8 cellular contexts compared by ENCODE assay signal in genomic region chr3:72102057-72102711, GRCh38.
DNase-seq lines count a peak whose midpoint lies in the region; ATAC-seq and TF ChIP-seq lines count a peak whose summit lies in the region.

No MANE protein-coding gene starts in this region.

- H3K27ac ChIP-seq in HL-60 (replicated peaks) (peak overlapping the region; percentile 79), right cardiac atrium (ENCODE audit: low read length) (no peak overlapping the region)

- no peak for TF ChIP-seq CTCF in HL-60 (IDR thresholded peaks at IDR 0.05; ENCODE audit: insufficient read depth, low read length)

- no peaks in the 10 kb centered on the region for H3K9me3 ChIP-seq in right cardiac atrium (ENCODE audit: control insufficient read depth, low read length)

- intact Hi-C loops in right cardiac atrium (cut with DNase I), result no loop called here

- H3K27me3 ChIP-seq in HL-60 (ENCODE audit: insufficient read depth, poor library complexity, severe bottlenecking) (no peaks in the 10 kb centered on the region), right cardiac atrium (ENCODE audit: control insufficient read depth, insufficient read depth) (no peaks in the 10 kb centered on the region)

- TF ChIP-seq POLR2A in GM18505 (IDR thresholded peaks at IDR 0.05; ENCODE audit: borderline replicate concordance, extremely low read depth, insufficient read depth, insufficient read length) (no peak), erythroblast (IDR thresholded peaks at IDR 0.05; ENCODE audit: low read length) (no peak)

- ATAC-seq in GM18505 (IDR thresholded peaks at IDR 0.05; ENCODE audit: unreplicated experiment), result peak; percentile 64
- peak; percentile 63 for ATAC-seq in GM21619 (IDR thresholded peaks at IDR 0.05; ENCODE audit: unreplicated experiment)
- ATAC-seq in right cardiac atrium, result peak; percentile 27 to 45

- peaks cover 2% of the 10 kb centered on the region for H3K4me1 ChIP-seq in right cardiac atrium (ENCODE audit: control insufficient read depth, insufficient read depth, low read length)

- H3K4me3 ChIP-seq in HL-60 (replicated peaks; ENCODE audit: insufficient read depth, low read length) (no peak overlapping the region), right cardiac atrium (ENCODE audit: low read length) (no peak overlapping the region)

- DNase-seq in HL-60 (ENCODE audit: low read depth in 1 of 2, low spot score in 1 of 2) (peak; percentile 83 to 85), right cardiac atrium (no peak), A172 (ENCODE audit: low spot score) (no peak), erythroblast (lab: John Stamatoyannopoulos, UW) (no peak), NCI-H524 (lab: John Stamatoyannopoulos, UW) (no peak), HEK293T (ENCODE audit: extremely low spot score) (no peak)

- WGBS in right cardiac atrium, result 64% methylated on average over 6 of the region's 6 CpGs

- POLR2A ChIA-PET in HEK293T (lab: Yijun Ruan, JAX), result no interaction called here

- CTCF ChIA-PET in HEK293T (lab: Yijun Ruan, JAX), result interaction anchor here (0.5 to 0.6 kb wide), 2 partner anchors 177 to 1349 kb away, joined by 3 read pairs; no protein-coding TSS in a partner anchor

TF ChIP-seq in HEK293T, 16 proteins besides CTCF, POLR2A, EP300 and RAD21:
- TF ChIP-seq ARNT (IDR thresholded peaks at IDR 0.05) (no peak), PKNOX1 (IDR thresholded peaks at IDR 0.05) (no peak)

Comparison
In these comparisons a context has a peak if more than half of its experiments do, and no peak if none do; other contexts are left out.
1. DNase-seq: peak in HL-60 (2 of 2); none in right cardiac atrium (0 of 3), A172 (single experiment), erythroblast (0 of 2), NCI-H524 (0 of 2) and HEK293T (single experiment).
2. Peak in every context shown above with its lines, with median percentiles within 50 percentile points of each other: ATAC-seq.